Comparison of ENCODE assay signal across 1 cellular context in genomic region chr22:38056969-38057841, GRCh38.
A peak's percentile ranks its signal among the peaks of the same experiment; 100 is the strongest.
TF ChIP-seq lines count a peak whose summit lies in the region.

Gene PICK1 (plus strand): TSS chr22:38057404. CDS start chr22:38057810, 406 bp downstream.

TF ChIP-seq in HepG2, 621 proteins besides CTCF, POLR2A, EP300 and RAD21 (continued from another document and continues in another):
- TF ChIP-seq, protein P1, sequence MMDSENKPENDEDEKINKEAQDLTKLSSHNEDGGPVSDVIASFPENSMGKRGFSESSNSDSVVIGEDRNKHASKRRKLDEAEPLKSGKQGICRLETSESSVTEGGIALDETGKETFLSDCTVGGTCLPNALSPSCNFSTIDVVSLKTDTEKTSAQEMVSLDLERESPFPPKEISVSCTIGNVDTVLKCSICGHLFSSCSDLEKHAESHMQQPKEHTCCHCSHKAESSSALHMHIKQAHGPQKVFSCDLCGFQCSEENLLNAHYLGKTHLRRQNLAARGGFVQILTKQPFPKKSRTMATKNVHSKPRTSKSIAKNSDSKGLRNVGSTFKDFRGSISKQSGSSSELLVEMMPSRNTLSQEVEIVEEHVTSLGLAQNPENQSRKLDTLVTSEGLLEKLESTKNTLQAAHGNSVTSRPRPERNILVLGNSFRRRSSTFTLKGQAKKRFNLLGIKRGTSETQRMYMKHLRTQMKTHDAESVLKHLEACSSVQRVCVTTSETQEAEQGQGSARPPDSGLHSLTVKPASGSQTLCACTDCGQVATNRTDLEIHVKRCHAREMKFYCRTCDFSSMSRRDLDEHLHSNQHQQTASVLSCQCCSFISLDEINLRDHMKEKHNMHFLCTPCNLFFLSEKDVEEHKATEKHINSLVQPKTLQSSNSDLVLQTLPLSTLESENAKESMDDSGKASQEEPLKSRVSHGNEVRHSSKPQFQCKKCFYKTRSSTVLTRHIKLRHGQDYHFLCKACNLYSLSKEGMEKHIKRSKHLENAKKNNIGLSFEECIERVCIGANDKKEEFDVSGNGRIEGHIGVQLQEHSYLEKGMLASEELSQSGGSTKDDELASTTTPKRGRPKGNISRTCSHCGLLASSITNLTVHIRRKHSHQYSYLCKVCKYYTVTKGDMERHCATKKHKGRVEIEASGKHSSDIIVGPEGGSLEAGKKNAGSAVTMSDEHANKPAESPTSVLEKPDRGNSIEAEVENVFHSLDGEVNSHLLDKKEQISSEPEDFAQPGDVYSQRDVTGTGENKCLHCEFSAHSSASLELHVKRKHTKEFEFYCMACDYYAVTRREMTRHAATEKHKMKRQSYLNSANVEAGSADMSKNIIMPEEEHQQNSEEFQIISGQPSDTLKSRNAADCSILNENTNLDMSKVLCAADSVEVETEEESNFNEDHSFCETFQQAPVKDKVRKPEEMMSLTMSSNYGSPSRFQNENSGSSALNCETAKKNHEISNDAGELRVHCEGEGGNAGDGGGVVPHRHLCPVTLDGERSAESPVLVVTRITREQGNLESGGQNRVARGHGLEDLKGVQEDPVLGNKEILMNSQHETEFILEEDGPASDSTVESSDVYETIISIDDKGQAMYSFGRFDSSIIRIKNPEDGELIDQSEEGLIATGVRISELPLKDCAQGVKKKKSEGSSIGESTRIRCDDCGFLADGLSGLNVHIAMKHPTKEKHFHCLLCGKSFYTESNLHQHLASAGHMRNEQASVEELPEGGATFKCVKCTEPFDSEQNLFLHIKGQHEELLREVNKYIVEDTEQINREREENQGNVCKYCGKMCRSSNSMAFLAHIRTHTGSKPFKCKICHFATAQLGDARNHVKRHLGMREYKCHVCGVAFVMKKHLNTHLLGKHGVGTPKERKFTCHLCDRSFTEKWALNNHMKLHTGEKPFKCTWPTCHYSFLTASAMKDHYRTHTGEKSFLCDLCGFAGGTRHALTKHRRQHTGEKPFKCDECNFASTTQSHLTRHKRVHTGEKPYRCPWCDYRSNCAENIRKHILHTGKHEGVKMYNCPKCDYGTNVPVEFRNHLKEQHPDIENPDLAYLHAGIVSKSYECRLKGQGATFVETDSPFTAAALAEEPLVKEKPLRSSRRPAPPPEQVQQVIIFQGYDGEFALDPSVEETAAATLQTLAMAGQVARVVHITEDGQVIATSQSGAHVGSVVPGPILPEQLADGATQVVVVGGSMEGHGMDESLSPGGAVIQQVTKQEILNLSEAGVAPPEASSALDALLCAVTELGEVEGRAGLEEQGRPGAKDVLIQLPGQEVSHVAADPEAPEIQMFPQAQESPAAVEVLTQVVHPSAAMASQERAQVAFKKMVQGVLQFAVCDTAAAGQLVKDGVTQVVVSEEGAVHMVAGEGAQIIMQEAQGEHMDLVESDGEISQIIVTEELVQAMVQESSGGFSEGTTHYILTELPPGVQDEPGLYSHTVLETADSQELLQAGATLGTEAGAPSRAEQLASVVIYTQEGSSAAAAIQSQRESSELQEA (CRISPR knock-in tag; IDR thresholded peaks at IDR 0.05; ENCODE audit: not compliant biosample characterization), result no peak
- TF ChIP-seq ZNF138 (CRISPR knock-in tag; IDR thresholded peaks at IDR 0.05; ENCODE audit: low read depth) (no peak), DNMT1 (CRISPR knock-in tag; IDR thresholded peaks at IDR 0.05) (no peak; the same call in 1 of the 2 replicates), ATF6 (CRISPR knock-in tag; conservative IDR thresholded peaks at IDR 0.05) (no peak), ZZZ3 (CRISPR knock-in tag; IDR thresholded peaks at IDR 0.05; ENCODE audit: borderline replicate concordance) (peak; percentile 62; the same call in 1 of the 2 replicates), MAF1 (CRISPR knock-in tag; IDR thresholded peaks at IDR 0.05; ENCODE audit: borderline replicate concordance) (no peak), HNF1B (CRISPR knock-in tag; IDR thresholded peaks at IDR 0.05) (no peak), NFKB2 (CRISPR knock-in tag; IDR thresholded peaks at IDR 0.05; ENCODE audit: borderline replicate concordance) (0 out of 2 replicates have a peak, but pooled peaks have one; percentile 30), ZNF720 (CRISPR knock-in tag; IDR thresholded peaks at IDR 0.05) (no peak), ISX (CRISPR knock-in tag; conservative IDR thresholded peaks at IDR 0.05) (no peak), MYC (CRISPR knock-in tag; IDR thresholded peaks at IDR 0.05; ENCODE audit: borderline replicate concordance) (peak; percentile 58; the same call in 1 of the 2 replicates), ZNF747 (CRISPR knock-in tag; IDR thresholded peaks at IDR 0.05; ENCODE audit: borderline replicate concordance) (no peak; the same call in 1 of the 2 replicates), CBX2 (IDR thresholded peaks at IDR 0.05; ENCODE audit: low read depth, low read length) (no peak), CBX2 (CRISPR knock-in tag; IDR thresholded peaks at IDR 0.05; ENCODE audit: low read depth) (no peak), ATRX (CRISPR knock-in tag; IDR thresholded peaks at IDR 0.05; ENCODE audit: borderline replicate concordance) (no peak), ZNF414 (CRISPR knock-in tag; IDR thresholded peaks at IDR 0.05) (no peak; the same call in 1 of the 2 replicates), ZNF607 (CRISPR knock-in tag; IDR thresholded peaks at IDR 0.05; ENCODE audit: borderline replicate concordance) (no peak; the same call in 1 of the 2 replicates), EHMT2 (IDR thresholded peaks at IDR 0.05; ENCODE audit: borderline replicate concordance, low read depth, low read length) (peak; percentile 55; the same call in 1 of the 2 replicates), ZSCAN22 (CRISPR knock-in tag; IDR thresholded peaks at IDR 0.05) (no peak), ZFP36L2 (CRISPR knock-in tag; IDR thresholded peaks at IDR 0.05) (no peak), REPIN1 (CRISPR knock-in tag; IDR thresholded peaks at IDR 0.05; ENCODE audit: borderline replicate concordance, low read depth) (no peak), THRA (CRISPR knock-in tag; IDR thresholded peaks at IDR 0.05; ENCODE audit: borderline replicate concordance) (peak; percentile 50; the same call in 1 of the 2 replicates), DBP (CRISPR knock-in tag; IDR thresholded peaks at IDR 0.05; ENCODE audit: not compliant biosample characterization) (no peak), GTF2F1 (IDR thresholded peaks at IDR 0.05; ENCODE audit: low read length) (no peak), HOMEZ (CRISPR knock-in tag; IDR thresholded peaks at IDR 0.05; ENCODE audit: low read depth) (no peak), ZBED4 (CRISPR knock-in tag; IDR thresholded peaks at IDR 0.05; ENCODE audit: borderline replicate concordance) (peak; percentile 82), ZNF431 (CRISPR knock-in tag; IDR thresholded peaks at IDR 0.05; ENCODE audit: borderline replicate concordance, low read depth) (no peak), ZNF614 (CRISPR knock-in tag; IDR thresholded peaks at IDR 0.05; ENCODE audit: borderline replicate concordance) (no peak), TEAD3 (CRISPR knock-in tag; optimal IDR thresholded peaks at IDR 0.05; ENCODE audit: borderline replicate concordance) (peak; percentile 41), MLX (CRISPR knock-in tag; IDR thresholded peaks at IDR 0.05) (no peak), FOXC1 (CRISPR knock-in tag; IDR thresholded peaks at IDR 0.05; ENCODE audit: borderline replicate concordance) (peak; percentile 30; the same call in 1 of the 2 replicates), ZNF33B (CRISPR knock-in tag; IDR thresholded peaks at IDR 0.05) (no peak), KLF9 (CRISPR knock-in tag; IDR thresholded peaks at IDR 0.05; ENCODE audit: low read depth) (no peak), CREM (IDR thresholded peaks at IDR 0.05) (peak; percentile 96), CREM (CRISPR knock-in tag; IDR thresholded peaks at IDR 0.05) (peak; percentile 64; the same call in 1 of the 2 replicates), HES4 (CRISPR knock-in tag; IDR thresholded peaks at IDR 0.05; ENCODE audit: borderline replicate concordance) (0 out of 2 replicates have a peak, but pooled peaks have one; percentile 29), ZNF883 (CRISPR knock-in tag; IDR thresholded peaks at IDR 0.05; ENCODE audit: not compliant biosample characterization) (peak; percentile 47), GABPB1 (CRISPR knock-in tag; IDR thresholded peaks at IDR 0.05) (peak; percentile 98), ZNF841 (CRISPR knock-in tag; IDR thresholded peaks at IDR 0.05; ENCODE audit: borderline replicate concordance) (no peak)
